Comparison of ENCODE assay signal across 13 cellular contexts in genomic region chr16:16027728-16028310, GRCh38.
DNase-seq lines count a peak whose midpoint lies in the region; ATAC-seq and FAIRE-seq lines count a peak whose summit lies in the region.
"Had no signal": no experiment of that assay in that cellular context is flagged by ENCODE, and none has a peak within 500 bp of the region (broad histone marks: within the 10 kb centered on the region; RNA-seq: fewer than 3 reads in every experiment).

No MANE protein-coding gene starts in this region.

- 0 out of 2 replicates have a peak, but pooled peaks cover 9% of the 10 kb centered on the region for H4K20me1 ChIP-seq in BLaER1

- DNase-seq in effector memory CD8-positive, alpha-beta T cell, result no peak
- DNase-seq in natural killer cell treated with Interleukin-12 subunit alpha and Interleukin-12 subunit beta and Interleukin-15 and Interleukin-18, amount 100 ng/mL, for 72 hours (ENCODE audit: low spot score), result no peak
- DNase-seq in urothelium cell line (ENCODE audit: low spot score) (no peak), SKM-1 (lab: John Stamatoyannopoulos, UW; ENCODE audit: unreplicated experiment) (no peak)
- DNase-seq: effector CD8-positive, alpha-beta T cell; heart right ventricle; NCI-H1436; T-helper 2 cell had no signal

- H3K27ac ChIP-seq in BLaER1, result peak overlapping the region; percentile 79
- peak overlapping the region; percentile 10; the same call in 1 of the 2 replicates for H3K27ac ChIP-seq in HUES64 (ENCODE audit: low read depth, low read length)

- H3K36me3 ChIP-seq in BLaER1, result peaks cover 79% of the 10 kb centered on the region
- H3K36me3 ChIP-seq in HUES64 (ENCODE audit: insufficient read depth, low read length), result peaks cover 28% of the 10 kb centered on the region

- H3K9ac ChIP-seq in BLaER1 (peak overlapping the region; percentile 58; the same call in 1 of the 2 replicates), HUES64 (ENCODE audit: low read depth, low read length) (peak overlapping the region; percentile 43; the same call in 1 of the 2 replicates)

- peak overlapping the region; percentile 78 for H3K4me2 ChIP-seq in BLaER1

- WGBS in HUES64, result 77% methylated on average over 11 of the region's 11 CpGs

- H3K4me3 ChIP-seq in BLaER1 (no peak overlapping the region), HUES64 (ENCODE audit: low read length) (no peak overlapping the region)
- H3K4me3 ChIP-seq: heart right ventricle had no signal

- H3K4me1 ChIP-seq in BLaER1 (peaks cover 57% of the 10 kb centered on the region), HUES64 (ENCODE audit: insufficient read depth, low read length) (peaks cover 7% of the 10 kb centered on the region; the same call in 1 of the 2 replicates)

- H3K27me3 Mint-ChIP-seq in effector memory CD8-positive, alpha-beta T cell, result no peaks in the 10 kb centered on the region
- no peaks in the 10 kb centered on the region for H3K27me3 Mint-ChIP-seq in natural killer cell treated with Interleukin-12 subunit alpha and Interleukin-12 subunit beta and Interleukin-15 and Interleukin-18, amount 100 ng/mL, for 72 hours

- no peaks in the 10 kb centered on the region for H3K9me3 Mint-ChIP-seq in effector memory CD8-positive, alpha-beta T cell
- H3K9me3 Mint-ChIP-seq in natural killer cell treated with Interleukin-12 subunit alpha and Interleukin-12 subunit beta and Interleukin-15 and Interleukin-18, amount 100 ng/mL, for 72 hours, result no peaks in the 10 kb centered on the region

- peak overlapping the region; percentile 30 to 76 for H3K27ac Mint-ChIP-seq in effector memory CD8-positive, alpha-beta T cell
- H3K27ac Mint-ChIP-seq in natural killer cell treated with Interleukin-12 subunit alpha and Interleukin-12 subunit beta and Interleukin-15 and Interleukin-18, amount 100 ng/mL, for 72 hours, result peak overlapping the region; percentile 24 to 59

- H3K4me3 Mint-ChIP-seq in effector memory CD8-positive, alpha-beta T cell, result peak overlapping the region in 1 of 2 donors; percentile 25
- peak overlapping the region; percentile 48 for H3K4me3 Mint-ChIP-seq in natural killer cell treated with Interleukin-12 subunit alpha and Interleukin-12 subunit beta and Interleukin-15 and Interleukin-18, amount 100 ng/mL, for 72 hours

- H3K27me3 ChIP-seq in BLaER1, result no peaks in the 10 kb centered on the region
- no peaks in the 10 kb centered on the region for H3K27me3 ChIP-seq in HUES64 (ENCODE audit: insufficient read depth, low read length)
- H3K27me3 ChIP-seq: heart right ventricle had no signal

- H3K9me3 ChIP-seq in BLaER1 (no peaks in the 10 kb centered on the region), HUES64 (ENCODE audit: insufficient read depth, low read depth, low read length) (no peaks in the 10 kb centered on the region)
- H3K9me3 ChIP-seq: heart right ventricle had no signal

- peaks cover 24 to 40% of the 10 kb centered on the region in 2 donors for H3K4me1 Mint-ChIP-seq in effector memory CD8-positive, alpha-beta T cell (ENCODE audit: low read depth in 2 of 2)
- H3K4me1 Mint-ChIP-seq in natural killer cell treated with Interleukin-12 subunit alpha and Interleukin-12 subunit beta and Interleukin-15 and Interleukin-18, amount 100 ng/mL, for 72 hours (ENCODE audit: low read depth in 2 of 2), result peaks cover 45 to 50% of the 10 kb centered on the region in 2 donors

- no peak for ATAC-seq in effector memory CD8-positive, alpha-beta T cell (replicated peaks)
- ATAC-seq in natural killer cell treated with Interleukin-12 subunit alpha and Interleukin-12 subunit beta and Interleukin-15 and Interleukin-18, amount 100 ng/mL, for 72 hours, result no peak
- ATAC-seq in GM19351 (IDR thresholded peaks at IDR 0.05; ENCODE audit: unreplicated experiment) (no peak), GM18907 (IDR thresholded peaks at IDR 0.05; ENCODE audit: unreplicated experiment) (no peak)

- FAIRE-seq in urothelium cell line (lab: Jason Lieb, UNC), result no peak
- FAIRE-seq: HTR-8/SVneo had no signal

- peaks cover 12% of the 10 kb centered on the region for H3K36me3 Mint-ChIP-seq in effector memory CD8-positive, alpha-beta T cell (ENCODE audit: insufficient read depth)
- no peaks in the 10 kb centered on the region for H3K36me3 Mint-ChIP-seq in natural killer cell treated with Interleukin-12 subunit alpha and Interleukin-12 subunit beta and Interleukin-15 and Interleukin-18, amount 100 ng/mL, for 72 hours
